9 cellular contexts compared by ENCODE assay signal in the genomic region with DNA sequence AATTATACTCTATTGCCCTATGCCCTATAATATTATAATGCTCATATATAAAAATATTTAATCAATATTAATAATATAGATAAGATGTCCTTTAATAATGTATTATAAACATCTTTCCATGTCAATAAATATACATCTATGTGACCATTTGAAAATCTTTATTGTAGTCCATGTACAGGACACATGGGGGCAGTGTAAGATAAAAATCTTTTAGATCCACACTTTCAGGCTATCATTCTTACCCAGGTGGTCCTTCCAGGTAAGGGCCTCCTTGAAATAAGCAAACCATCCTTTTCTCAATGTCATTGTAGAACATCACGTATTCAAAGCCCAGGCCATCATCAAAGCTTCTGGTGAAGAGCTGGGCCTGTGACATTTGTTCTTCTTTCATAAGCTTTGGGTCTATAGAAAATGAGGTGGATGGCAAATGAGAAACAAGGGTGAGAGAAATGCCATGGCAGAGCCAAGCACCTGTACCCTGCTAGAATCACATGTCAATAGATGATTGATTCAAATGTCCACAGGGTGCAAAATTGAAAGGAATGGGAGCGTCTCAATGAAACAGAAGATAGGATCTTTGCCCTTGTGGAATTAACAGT. TPM values are rescaled to one million over a fixed set of nuclear protein-coding genes. Genes with fewer than 3 reads are reported as not detected.
DNase-seq lines count a peak whose midpoint lies in the region; ATAC-seq and TF ChIP-seq lines count a peak whose summit lies in the region.
"Had no signal": no experiment of that assay in that cellular context is flagged by ENCODE, and none has a peak within 500 bp of the region (broad histone marks: within the 10 kb centered on the region; RNA-seq: fewer than 3 reads in every experiment).

No MANE protein-coding gene starts in this region.

- TF ChIP-seq CTCF in GM12865 (IDR thresholded peaks at IDR 0.05; ENCODE audit: insufficient read depth, low read depth, low read length, missing control alignments): peak; percentile 18
- peak; percentile 64 for TF ChIP-seq CTCF in SK-N-SH (IDR thresholded peaks at IDR 0.05)
- peak; percentile 44 for TF ChIP-seq CTCF in glutamatergic neuron (IDR thresholded peaks at IDR 0.05; ENCODE audit: partially characterized antibody, unreplicated experiment)

- H3K4me3 ChIP-seq in GM12865 (ENCODE audit: low read depth, low read length): no peak overlapping the region
- H3K4me3 ChIP-seq in SK-N-SH (ENCODE audit: low read depth in 2 of 2, low read length in 1 of 2): no peak overlapping the region

- H3K27me3 ChIP-seq in SK-N-SH (ENCODE audit: insufficient read depth): no peaks in the 10 kb centered on the region

- no peak overlapping the region for H2AFZ ChIP-seq in SK-N-SH (ENCODE audit: low read depth)

- H4K20me1 ChIP-seq in SK-N-SH (ENCODE audit: insufficient read depth): no peaks in the 10 kb centered on the region

- H3K79me2 ChIP-seq in SK-N-SH (ENCODE audit: insufficient read depth): no peaks in the 10 kb centered on the region

- H3K4me2 ChIP-seq in SK-N-SH: no peak overlapping the region

- no peak for TF ChIP-seq EP300 in SK-N-SH (IDR thresholded peaks at IDR 0.05; ENCODE audit: borderline replicate concordance in 1 of 2, low read depth in 1 of 2, low read length in 1 of 2)

- no peak overlapping the region for H3K9ac ChIP-seq in SK-N-SH

- peak; percentile 7 to 21 for DNase-seq in AML-193 (lab: John Stamatoyannopoulos, UW)
- peak; percentile 26 for DNase-seq in GM12865 (ENCODE audit: low read depth)
- peak; percentile 23 for DNase-seq in SK-N-SH
- no peak for DNase-seq in glutamatergic neuron
- DNase-seq in DMS79 treated with DMSO at 0.1 percent for 48 hours (lab: John Stamatoyannopoulos, UW): no peak
- DNase-seq in effector CD4-positive, alpha-beta T cell: no peak

- no peak overlapping the region for H3K27ac Mint-ChIP-seq in glutamatergic neuron (ENCODE audit: unreplicated experiment)

- H3K27me3 Mint-ChIP-seq in glutamatergic neuron (ENCODE audit: unreplicated experiment): no peaks in the 10 kb centered on the region

- no peaks in the 10 kb centered on the region for H3K4me1 Mint-ChIP-seq in glutamatergic neuron (ENCODE audit: low read depth, unreplicated experiment)

- no peaks in the 10 kb centered on the region for H3K9me3 ChIP-seq in SK-N-SH

- H3K27ac ChIP-seq in SK-N-SH (ENCODE audit: low read depth in 2 of 2, low read length in 1 of 2): no peak overlapping the region

- no peak overlapping the region for H3K4me3 Mint-ChIP-seq in glutamatergic neuron (ENCODE audit: unreplicated experiment)

- ATAC-seq in HG03442 (IDR thresholded peaks at IDR 0.05; ENCODE audit: unreplicated experiment) (no peak), HG02642 (IDR thresholded peaks at IDR 0.05; ENCODE audit: poor library complexity, unreplicated experiment) (no peak)
- ATAC-seq: esophagus mucosa had no signal

- H3F3A ChIP-seq in SK-N-SH (replicated peaks; ENCODE audit: insufficient read depth): no peaks in the 10 kb centered on the region

- WGBS in SK-N-SH (ENCODE audit: low lambda C conversion rate): 75% methylated on average over 2 of the region's 2 CpGs

- peaks cover 7 to 32% of the 10 kb centered on the region in 2 experiments for H3K36me3 ChIP-seq in SK-N-SH (replicated peaks in 1 of 2; ENCODE audit: control insufficient read depth in 1 of 2, insufficient read depth in 2 of 2, low read length in 1 of 2)

- H3K4me1 ChIP-seq in SK-N-SH (ENCODE audit: control insufficient read depth in 1 of 2, insufficient read depth in 2 of 2, low read depth in 1 of 2, low read length in 1 of 2): no peaks in the 10 kb centered on the region

- H3K9me2 ChIP-seq in SK-N-SH: no peaks in the 10 kb centered on the region

- TF ChIP-seq RAD21 in SK-N-SH (IDR thresholded peaks at IDR 0.05; ENCODE audit: low read length): peak; percentile 55

- POLR2A ChIA-PET in SK-N-SH (lab: Yijun Ruan, JAX): no interaction called here

- H3K36me3 Mint-ChIP-seq in glutamatergic neuron (ENCODE audit: unreplicated experiment): no peaks in the 10 kb centered on the region

- CTCF ChIA-PET in SK-N-SH (lab: Yijun Ruan, JAX): interaction anchor here (0.7 to 2.9 kb wide), 6 partner anchors 12 to 115 kb away, joined by 3 to 13 read pairs (median 4); no protein-coding TSS in a partner anchor

- no peaks in the 10 kb centered on the region for H3K9me3 Mint-ChIP-seq in glutamatergic neuron (ENCODE audit: unreplicated experiment)

TF ChIP-seq in SK-N-SH, 30 proteins besides CTCF, POLR2A, EP300 and RAD21:
- TF ChIP-seq SIN3A (IDR thresholded peaks at IDR 0.05; ENCODE audit: borderline replicate concordance, low read depth, low read length): no peak
- TF ChIP-seq, protein P1, sequence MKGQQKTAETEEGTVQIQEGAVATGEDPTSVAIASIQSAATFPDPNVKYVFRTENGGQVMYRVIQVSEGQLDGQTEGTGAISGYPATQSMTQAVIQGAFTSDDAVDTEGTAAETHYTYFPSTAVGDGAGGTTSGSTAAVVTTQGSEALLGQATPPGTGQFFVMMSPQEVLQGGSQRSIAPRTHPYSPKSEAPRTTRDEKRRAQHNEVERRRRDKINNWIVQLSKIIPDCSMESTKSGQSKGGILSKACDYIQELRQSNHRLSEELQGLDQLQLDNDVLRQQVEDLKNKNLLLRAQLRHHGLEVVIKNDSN (IDR thresholded peaks at IDR 0.05; ENCODE audit: borderline replicate concordance, low read depth): no peak
- TF ChIP-seq, protein P2, sequence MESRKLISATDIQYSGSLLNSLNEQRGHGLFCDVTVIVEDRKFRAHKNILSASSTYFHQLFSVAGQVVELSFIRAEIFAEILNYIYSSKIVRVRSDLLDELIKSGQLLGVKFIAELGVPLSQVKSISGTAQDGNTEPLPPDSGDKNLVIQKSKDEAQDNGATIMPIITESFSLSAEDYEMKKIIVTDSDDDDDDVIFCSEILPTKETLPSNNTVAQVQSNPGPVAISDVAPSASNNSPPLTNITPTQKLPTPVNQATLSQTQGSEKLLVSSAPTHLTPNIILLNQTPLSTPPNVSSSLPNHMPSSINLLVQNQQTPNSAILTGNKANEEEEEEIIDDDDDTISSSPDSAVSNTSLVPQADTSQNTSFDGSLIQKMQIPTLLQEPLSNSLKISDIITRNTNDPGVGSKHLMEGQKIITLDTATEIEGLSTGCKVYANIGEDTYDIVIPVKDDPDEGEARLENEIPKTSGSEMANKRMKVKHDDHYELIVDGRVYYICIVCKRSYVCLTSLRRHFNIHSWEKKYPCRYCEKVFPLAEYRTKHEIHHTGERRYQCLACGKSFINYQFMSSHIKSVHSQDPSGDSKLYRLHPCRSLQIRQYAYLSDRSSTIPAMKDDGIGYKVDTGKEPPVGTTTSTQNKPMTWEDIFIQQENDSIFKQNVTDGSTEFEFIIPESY (IDR thresholded peaks at IDR 0.05; ENCODE audit: borderline replicate concordance, low read depth): no peak
TF ChIP-seq in SK-N-SH: peak in this region for 0.

RNA-seq across cellular contexts. Expression of a gene that starts 20.2 kb away (rescaled TPM):
- polyA plus RNA-seq in SK-N-SH (2012; rRNA removed): 10.1 and 14.1 TPM in 2 replicates
- 13.2 and 14.4 TPM in 2 replicates for polyA plus RNA-seq in SK-N-SH (2012; cell fraction: cytosol; rRNA removed)
- 9.5 and 16.7 TPM in 2 replicates for polyA plus RNA-seq in SK-N-SH (2012; cell fraction: nucleus; rRNA removed)
- total RNA-seq in glutamatergic neuron (ENCODE audit: unreplicated experiment): 15.5 TPM

RNA-seq across cellular contexts. Expression of a gene that starts 35.6 kb away (rescaled TPM):
- polyA plus RNA-seq in SK-N-SH (2012; rRNA removed): not detected in 2 replicates
- polyA plus RNA-seq in SK-N-SH (2012; cell fraction: cytosol; rRNA removed): not detected in 2 replicates
- not detected in 2 replicates for polyA plus RNA-seq in SK-N-SH (2012; cell fraction: nucleus; rRNA removed)
- not detected for total RNA-seq in glutamatergic neuron (ENCODE audit: unreplicated experiment)

RNA-seq across cellular contexts. Expression of a gene that starts 49.5 kb away (rescaled TPM):
- not detected in 2 replicates for polyA plus RNA-seq in SK-N-SH (2012; rRNA removed)
- not detected in 2 replicates for polyA plus RNA-seq in SK-N-SH (2012; cell fraction: cytosol; rRNA removed)
- not detected in 2 replicates for polyA plus RNA-seq in SK-N-SH (2012; cell fraction: nucleus; rRNA removed)
- not detected for total RNA-seq in glutamatergic neuron (ENCODE audit: unreplicated experiment)

RNA-seq across cellular contexts. Expression of a gene that starts 57.5 kb away (rescaled TPM):
- polyA plus RNA-seq in SK-N-SH (2012; rRNA removed): 0.03 TPM in 1 of 2 replicates, not detected in the other
- 0.03 and 0.05 TPM in 2 replicates for polyA plus RNA-seq in SK-N-SH (2012; cell fraction: cytosol; rRNA removed)
- polyA plus RNA-seq in SK-N-SH (2012; cell fraction: nucleus; rRNA removed): 0.02 and 0.09 TPM in 2 replicates
- total RNA-seq in glutamatergic neuron (ENCODE audit: unreplicated experiment): not detected

Comparison
In these comparisons a context has a peak if more than half of its experiments do, and no peak if none do; other contexts are left out.
1. DNase-seq: peak in AML-193 (2 of 2), GM12865 (single experiment) and SK-N-SH (single experiment); none in glutamatergic neuron (single experiment), DMS79 treated with DMSO at 0.1 percent for 48 hours (single experiment) and effector CD4-positive, alpha-beta T cell (single experiment).
2. Peak in every context shown above with its lines, with median percentiles within 50 percentile points of each other: CTCF ChIP-seq.